In the genomic region with DNA sequence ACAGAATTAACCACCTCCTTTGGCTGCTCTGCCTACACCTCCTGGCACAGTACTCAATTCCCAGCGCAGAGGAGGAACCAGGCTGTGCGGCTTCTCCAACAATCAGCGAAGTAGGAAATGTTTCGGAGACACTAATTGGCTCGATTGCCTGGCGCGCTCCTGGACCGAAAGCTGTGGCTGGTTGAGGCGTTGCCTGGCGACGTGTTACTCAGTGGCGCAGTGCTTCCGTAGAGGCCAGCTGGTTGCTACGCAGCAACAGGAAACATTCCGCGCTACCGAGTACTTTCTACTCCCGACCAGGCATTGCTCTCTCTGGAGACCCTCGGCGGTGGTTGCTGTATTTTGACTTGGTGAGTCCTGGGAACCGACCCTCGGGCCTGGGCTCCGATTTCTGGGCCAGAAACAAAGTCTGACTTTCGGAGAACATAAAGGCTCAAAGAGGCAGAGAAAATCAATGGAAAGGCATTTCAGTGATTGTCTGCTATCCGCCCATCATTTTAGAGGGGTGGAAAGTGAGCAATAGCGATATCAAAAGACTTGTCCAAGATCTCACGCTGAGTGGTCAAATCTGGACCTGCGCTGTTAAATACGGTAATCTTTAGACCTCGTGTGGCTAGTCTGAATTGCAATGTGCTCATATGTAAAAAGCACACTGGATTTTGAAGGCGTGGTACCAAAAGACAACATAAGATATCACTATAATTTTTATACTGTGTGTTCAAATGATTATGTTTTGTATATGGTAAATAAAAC, we compare ENCODE assay signal across 1 cellular context.
TF ChIP-seq lines count a peak whose summit lies in the region.

A gene with protein sequence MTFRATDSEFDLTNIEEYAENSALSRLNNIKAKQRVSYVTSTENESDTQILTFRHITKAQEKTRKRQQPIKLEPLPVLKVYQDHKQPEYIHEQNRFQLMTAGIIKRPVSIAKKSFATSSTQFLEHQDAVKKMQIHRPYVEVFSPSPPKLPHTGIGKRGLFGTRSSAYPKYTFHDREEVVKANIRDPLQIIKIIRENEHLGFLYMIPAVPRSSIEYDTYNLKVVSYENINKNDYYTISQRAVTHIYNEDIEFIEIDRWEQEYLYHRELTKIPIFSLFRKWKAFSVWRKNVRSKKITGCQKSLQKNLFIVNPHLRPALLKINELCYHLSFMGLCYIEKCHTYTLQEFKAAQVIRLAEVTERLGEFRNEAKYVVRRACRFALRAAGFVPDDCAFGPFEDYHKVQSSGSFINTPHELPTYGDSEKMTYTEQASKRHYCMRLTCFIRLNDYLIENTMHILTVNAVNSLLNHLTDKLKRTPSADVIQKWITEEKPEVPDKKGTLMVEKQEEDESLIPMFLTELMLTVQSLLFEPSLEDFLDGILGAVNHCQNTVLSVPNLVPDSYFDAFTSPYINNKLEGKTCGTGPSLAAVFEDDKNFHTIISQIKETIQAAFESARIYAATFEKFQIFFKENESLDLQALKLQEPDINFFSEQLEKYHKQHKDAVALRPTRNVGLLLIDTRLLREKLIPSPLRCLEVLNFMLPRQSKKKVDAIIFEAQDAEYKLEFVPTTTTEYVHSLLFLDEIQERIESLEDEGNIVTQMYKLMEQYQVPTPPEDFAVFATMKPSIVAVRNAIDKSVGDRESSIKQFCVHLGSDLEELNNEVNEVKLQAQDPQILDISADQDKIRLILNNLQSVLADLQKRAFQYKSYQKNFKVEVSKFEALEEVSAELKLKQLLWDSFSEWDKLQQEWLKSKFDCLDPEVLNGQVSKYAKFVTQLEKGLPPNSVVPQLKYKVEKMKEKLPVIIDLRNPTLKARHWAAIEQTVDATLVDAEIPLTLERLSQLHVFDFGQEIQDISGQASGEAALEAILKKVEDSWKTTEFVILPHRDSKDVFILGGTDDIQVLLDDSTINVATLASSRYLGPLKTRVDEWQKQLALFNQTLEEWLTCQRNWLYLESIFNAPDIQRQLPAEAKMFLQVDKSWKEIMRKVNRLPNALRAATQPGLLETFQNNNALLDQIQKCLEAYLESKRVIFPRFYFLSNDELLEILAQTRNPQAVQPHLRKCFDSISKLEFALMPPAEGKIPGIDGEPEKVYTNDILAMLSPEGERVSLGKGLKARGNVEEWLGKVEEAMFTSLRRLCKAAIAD (N-terminal part only) (plus strand): TSS at position 265 of the 753 bp plus-strand sequence. CDS start 1,329 bp downstream, outside the sequence.

TF ChIP-seq in H1, 55 proteins besides CTCF, POLR2A, EP300 and RAD21:
- TF ChIP-seq SP1 (IDR thresholded peaks at IDR 0.05; ENCODE audit: low read depth, low read length) (peak; percentile 98), CREB1 (IDR thresholded peaks at IDR 0.05) (peak; percentile 87), SP2 (IDR thresholded peaks at IDR 0.05; ENCODE audit: low read length) (no peak), TEAD4 (IDR thresholded peaks at IDR 0.05; ENCODE audit: low read depth, low read length) (peak; percentile 80), YY1 (IDR thresholded peaks at IDR 0.05; ENCODE audit: low read depth, low read length) (no peak), TAF1 (IDR thresholded peaks at IDR 0.05; ENCODE audit: low read depth, low read length) (peak; percentile 59; the same call in 1 of the 2 replicates), SIN3A (conservative IDR thresholded peaks at IDR 0.05 in 1 of 2, IDR thresholded peaks at IDR 0.05 in 1 of 2; ENCODE audit: low read depth in 1 of 2, low read length in 2 of 2) (peak; percentile 91 to 94; a peak in 3 of 4 replicates), SRF (IDR thresholded peaks at IDR 0.05; ENCODE audit: low read depth, low read length) (no peak), SIRT6 (IDR thresholded peaks at IDR 0.05; ENCODE audit: low read length) (no peak), PHF8 (conservative IDR thresholded peaks at IDR 0.05; ENCODE audit: low read depth, low read length) (0 out of 2 replicates have a peak, but pooled peaks have one; percentile 38), CHD2 (IDR thresholded peaks at IDR 0.05; ENCODE audit: low read length) (peak; percentile 76; the same call in 1 of the 2 replicates)
